15 cellular contexts compared by ENCODE assay signal in genomic region chr18:10482363-10482984, GRCh38. TPM values are rescaled to one million over a fixed set of nuclear protein-coding genes. Genes with fewer than 3 reads are reported as not detected.
DNase-seq lines count a peak whose midpoint lies in the region; ATAC-seq and TF ChIP-seq lines count a peak whose summit lies in the region.
"Had no signal": no experiment of that assay in that cellular context is flagged by ENCODE, and none has a peak within 500 bp of the region (broad histone marks: within the 10 kb centered on the region; RNA-seq: fewer than 3 reads in every experiment).

No MANE protein-coding gene starts in this region.

- H3K36me3 ChIP-seq in left ventricle myocardium inferior (peaks cover 12% of the 10 kb centered on the region), OCI-LY1 (ENCODE audit: insufficient read depth, low read length) (no peaks in the 10 kb centered on the region; the same call in 1 of the 2 replicates)

- peaks cover 22% of the 10 kb centered on the region for H3K4me1 ChIP-seq in left ventricle myocardium inferior
- peaks cover 60% of the 10 kb centered on the region for H3K4me1 ChIP-seq in OCI-LY1 (ENCODE audit: insufficient read depth, low read length, severe bottlenecking)

- peak overlapping the region; percentile 32; the same call in 1 of the 2 replicates for H3K9ac ChIP-seq in OCI-LY1 (ENCODE audit: low read length)

- no peaks in the 10 kb centered on the region for H3K4me1 Mint-ChIP-seq in chondrocyte (ENCODE audit: low read depth)
- peaks cover 3% of the 10 kb centered on the region for H3K4me1 Mint-ChIP-seq in activated CD4-positive, alpha-beta T cell treated with anti-CD3 and anti-CD28 coated beads, Interleukin-2, amount 10 ng/mL, durations not matched to agents 24 days and 14 days

- H3K27ac Mint-ChIP-seq in chondrocyte (ENCODE audit: unreplicated experiment), result no peak overlapping the region
- no peak overlapping the region for H3K27ac Mint-ChIP-seq in activated CD4-positive, alpha-beta T cell treated with anti-CD3 and anti-CD28 coated beads, Interleukin-2, amount 10 ng/mL, durations not matched to agents 24 days and 14 days
- H3K27ac Mint-ChIP-seq: activated naive CD8-positive, alpha-beta T cell treated with anti-CD3 and anti-CD28 coated beads for 36 hours had no signal

- no peaks in the 10 kb centered on the region for H4K20me1 ChIP-seq in OCI-LY1 (ENCODE audit: insufficient read depth, low read length)

- no peak overlapping the region for H3K4me3 ChIP-seq in left ventricle myocardium inferior
- peak overlapping the region; percentile 5 for H3K4me3 ChIP-seq in OCI-LY1 (ENCODE audit: low read depth, low read length, poor library complexity, severe bottlenecking)
- H3K4me3 ChIP-seq: lung, tibial nerve had no signal

- H3K27ac ChIP-seq in left ventricle myocardium inferior (replicated peaks) (peak overlapping the region; percentile 26), OCI-LY1 (ENCODE audit: low read depth, low read length, poor library complexity, severe bottlenecking) (peak overlapping the region; percentile 96)

- no peaks in the 10 kb centered on the region for H3K79me2 ChIP-seq in OCI-LY1 (ENCODE audit: insufficient read depth, low read length)

- H3F3A ChIP-seq in OCI-LY1 (ENCODE audit: insufficient read depth, low read length), result no peaks in the 10 kb centered on the region; the same call in 1 of the 2 replicates

- no peak for ATAC-seq in Right ventricle myocardium superior (ENCODE audit: poor library complexity)
- ATAC-seq in HG02642 (IDR thresholded peaks at IDR 0.05; ENCODE audit: poor library complexity, unreplicated experiment), result peak; percentile 20
- ATAC-seq in omental fat pad (ENCODE audit: low FRiP score), result no peak

- no peaks in the 10 kb centered on the region for H3K27me3 Mint-ChIP-seq in chondrocyte (ENCODE audit: low read depth)
- H3K27me3 Mint-ChIP-seq in activated CD4-positive, alpha-beta T cell treated with anti-CD3 and anti-CD28 coated beads, Interleukin-2, amount 10 ng/mL, durations not matched to agents 24 days and 14 days, result peaks cover 6% of the 10 kb centered on the region

- TF ChIP-seq CTCF in left ventricle myocardium inferior (IDR thresholded peaks at IDR 0.05; ENCODE audit: borderline replicate concordance) (no peak), OCI-LY1 (IDR thresholded peaks at IDR 0.05; ENCODE audit: low read length) (peak; percentile 66), omental fat pad (IDR thresholded peaks at IDR 0.05) (no peak), chondrocyte (IDR thresholded peaks at IDR 0.05) (no peak)

- no peaks in the 10 kb centered on the region for H3K27me3 ChIP-seq in left ventricle myocardium inferior (ENCODE audit: low read depth)
- no peaks in the 10 kb centered on the region; the same call in 1 of the 2 replicates for H3K27me3 ChIP-seq in OCI-LY1 (ENCODE audit: insufficient read depth, low read length)
- H3K27me3 ChIP-seq: tibial nerve had no signal

- DNase-seq in left ventricle myocardium inferior (no peak), Right ventricle myocardium superior (no peak), omental fat pad (ENCODE audit: low spot score) (no peak), chondrocyte (ENCODE audit: low spot score) (no peak), cerebellum (ENCODE audit: low spot score) (no peak)
- no peak for DNase-seq in activated CD4-positive, alpha-beta T cell treated with anti-CD3 and anti-CD28 coated beads, Interleukin-2, amount 10 ng/mL, durations not matched to agents 24 days and 14 days
- DNase-seq: 8988T; activated CD8-positive, alpha-beta memory T cell treated with anti-CD3 and anti-CD28 coated beads for 24 hours; activated naive CD8-positive, alpha-beta T cell treated with anti-CD3 and anti-CD28 coated beads for 36 hours; occipital lobe; T1000 had no signal

- H3K9me2 ChIP-seq in OCI-LY1 (ENCODE audit: low read depth, low read length), result no peaks in the 10 kb centered on the region

- H3K4me2 ChIP-seq in OCI-LY1 (ENCODE audit: low read length), result peak overlapping the region; percentile 42

- no peaks in the 10 kb centered on the region for H3K9me3 Mint-ChIP-seq in chondrocyte (ENCODE audit: low read depth)
- no peaks in the 10 kb centered on the region for H3K9me3 Mint-ChIP-seq in activated CD4-positive, alpha-beta T cell treated with anti-CD3 and anti-CD28 coated beads, Interleukin-2, amount 10 ng/mL, durations not matched to agents 24 days and 14 days
- H3K9me3 Mint-ChIP-seq: activated naive CD8-positive, alpha-beta T cell treated with anti-CD3 and anti-CD28 coated beads for 36 hours had no signal

- no peak overlapping the region for H3K4me3 Mint-ChIP-seq in chondrocyte (ENCODE audit: unreplicated experiment)
- no peak overlapping the region for H3K4me3 Mint-ChIP-seq in activated CD4-positive, alpha-beta T cell treated with anti-CD3 and anti-CD28 coated beads, Interleukin-2, amount 10 ng/mL, durations not matched to agents 24 days and 14 days
- H3K4me3 Mint-ChIP-seq: activated naive CD8-positive, alpha-beta T cell treated with anti-CD3 and anti-CD28 coated beads for 36 hours had no signal

- H2AFZ ChIP-seq in OCI-LY1 (ENCODE audit: low read length), result 0 out of 2 replicates have a peak overlapping the region, but pooled peaks have one; percentile 36

- no peaks in the 10 kb centered on the region for H3K9me3 ChIP-seq in left ventricle myocardium inferior (replicated peaks)
- H3K9me3 ChIP-seq in OCI-LY1 (ENCODE audit: low read length), result no peaks in the 10 kb centered on the region
- H3K9me3 ChIP-seq: tibial nerve had no signal

- H3K36me3 Mint-ChIP-seq in chondrocyte (ENCODE audit: low read depth), result peaks cover 4% of the 10 kb centered on the region
- H3K36me3 Mint-ChIP-seq in activated CD4-positive, alpha-beta T cell treated with anti-CD3 and anti-CD28 coated beads, Interleukin-2, amount 10 ng/mL, durations not matched to agents 24 days and 14 days (ENCODE audit: low read depth), result no peaks in the 10 kb centered on the region
- H3K36me3 Mint-ChIP-seq: activated naive CD8-positive, alpha-beta T cell treated with anti-CD3 and anti-CD28 coated beads for 36 hours had no signal

- intact Hi-C loops in left ventricle myocardium inferior (cut with micrococcal nuclease) (no loop called here), Right ventricle myocardium superior (cut with DNase I) (no loop called here)
- intact Hi-C loops in activated CD4-positive, alpha-beta T cell treated with anti-CD3 and anti-CD28 coated beads, Interleukin-2, amount 10 ng/mL, durations not matched to agents 24 days and 14 days (cut with micrococcal nuclease), result no loop called here

RNA-seq across cellular contexts. Expression of gene APCDD1, which starts 28.0 kb away (rescaled TPM):
- 38.0 TPM for total RNA-seq in left ventricle myocardium inferior
- total RNA-seq in Right ventricle myocardium superior, result 27.0 TPM
- 100 to 1,000 TPM; 119 to 252 (median 181) TPM for total RNA-seq in omental fat pad
- 9.5 to 41.3 TPM (median 13.1 TPM) in 3 replicates for total RNA-seq in chondrocyte
- 41.6 TPM for total RNA-seq in cerebellum
- not detected in 2 replicates for total RNA-seq in activated CD4-positive, alpha-beta T cell treated with anti-CD3 and anti-CD28 coated beads, Interleukin-2, amount 10 ng/mL, durations not matched to agents 24 days and 14 days
- total RNA-seq: activated naive CD8-positive, alpha-beta T cell treated with anti-CD3 and anti-CD28 coated beads for 36 hours had no signal

RNA-seq across cellular contexts. Expression of gene NAPG, which starts 43.4 kb away (rescaled TPM):
- 31.2 TPM for total RNA-seq in left ventricle myocardium inferior
- 25.8 TPM for total RNA-seq in Right ventricle myocardium superior
- total RNA-seq in omental fat pad, result 10 to 100 TPM; 25.7 to 37.7 (median 32.7) TPM
- 32.0 to 49.0 TPM (median 34.7 TPM) in 3 replicates for total RNA-seq in chondrocyte
- 66.3 TPM for total RNA-seq in cerebellum
- total RNA-seq in activated CD4-positive, alpha-beta T cell treated with anti-CD3 and anti-CD28 coated beads, Interleukin-2, amount 10 ng/mL, durations not matched to agents 24 days and 14 days, result 36.4 and 38.7 TPM in 2 replicates

Comparison
In these comparisons a context has a peak if more than half of its experiments do, and no peak if none do; other contexts are left out.
1. RNA of gene APCDD1, which starts 28.0 kb away (total RNA-seq): 119 to 252 TPM in omental fat pad, 41.6 TPM in cerebellum (single experiment), 38.0 TPM in left ventricle myocardium inferior (single experiment), 27.0 TPM in Right ventricle myocardium superior (single experiment) and 9.5 to 41.3 TPM in chondrocyte; not detected in activated CD4-positive, alpha-beta T cell treated with anti-CD3 and anti-CD28 coated beads, Interleukin-2, amount 10 ng/mL, durations not matched to agents 24 days and 14 days; every median in the first group is over 10 times any median in the second.